ENCODE assay signal across 1 cellular context in genomic region chr2:55617160-55618024, GRCh38.
A peak's percentile ranks its signal among the peaks of the same experiment; 100 is the strongest.
TF ChIP-seq lines count a peak whose summit lies in the region.

TSS of gene PPP4R3B (minus strand) at chr2:55617622. CDS start at chr2:55617285, 337 bp downstream.

TF ChIP-seq in A549, 52 proteins besides CTCF, POLR2A, EP300 and RAD21 (continued from another document):
- TF ChIP-seq, protein P1, sequence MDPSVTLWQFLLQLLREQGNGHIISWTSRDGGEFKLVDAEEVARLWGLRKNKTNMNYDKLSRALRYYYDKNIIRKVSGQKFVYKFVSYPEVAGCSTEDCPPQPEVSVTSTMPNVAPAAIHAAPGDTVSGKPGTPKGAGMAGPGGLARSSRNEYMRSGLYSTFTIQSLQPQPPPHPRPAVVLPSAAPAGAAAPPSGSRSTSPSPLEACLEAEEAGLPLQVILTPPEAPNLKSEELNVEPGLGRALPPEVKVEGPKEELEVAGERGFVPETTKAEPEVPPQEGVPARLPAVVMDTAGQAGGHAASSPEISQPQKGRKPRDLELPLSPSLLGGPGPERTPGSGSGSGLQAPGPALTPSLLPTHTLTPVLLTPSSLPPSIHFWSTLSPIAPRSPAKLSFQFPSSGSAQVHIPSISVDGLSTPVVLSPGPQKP (IDR thresholded peaks at IDR 0.05; ENCODE audit: low read depth, low read length): no peak
- TF ChIP-seq, protein P2, sequence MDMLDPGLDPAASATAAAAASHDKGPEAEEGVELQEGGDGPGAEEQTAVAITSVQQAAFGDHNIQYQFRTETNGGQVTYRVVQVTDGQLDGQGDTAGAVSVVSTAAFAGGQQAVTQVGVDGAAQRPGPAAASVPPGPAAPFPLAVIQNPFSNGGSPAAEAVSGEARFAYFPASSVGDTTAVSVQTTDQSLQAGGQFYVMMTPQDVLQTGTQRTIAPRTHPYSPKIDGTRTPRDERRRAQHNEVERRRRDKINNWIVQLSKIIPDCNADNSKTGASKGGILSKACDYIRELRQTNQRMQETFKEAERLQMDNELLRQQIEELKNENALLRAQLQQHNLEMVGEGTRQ (IDR thresholded peaks at IDR 0.05): no peak
- TF ChIP-seq FOSB (CRISPR knock-in tag; IDR thresholded peaks at IDR 0.05) (no peak), PBX3 (IDR thresholded peaks at IDR 0.05) (0 out of 2 replicates have a peak, but pooled peaks have one; percentile 42), HEYL (CRISPR knock-in tag; IDR thresholded peaks at IDR 0.05) (no peak), RFX5 (IDR thresholded peaks at IDR 0.05) (no peak), HOXB5 (CRISPR knock-in tag; IDR thresholded peaks at IDR 0.05) (no peak), MAX (IDR thresholded peaks at IDR 0.05) (peak; percentile 99), MAFK (IDR thresholded peaks at IDR 0.05; ENCODE audit: partially characterized antibody) (no peak), NFE2L2 (conservative IDR thresholded peaks at IDR 0.05; ENCODE audit: low read length) (no peak), BHLHE40 (IDR thresholded peaks at IDR 0.05; ENCODE audit: low read depth, low read length) (peak; percentile 74), TFCP2L1 (CRISPR knock-in tag; IDR thresholded peaks at IDR 0.05) (peak; percentile 9; the same call in 1 of the 2 replicates), CEBPB (IDR thresholded peaks at IDR 0.05) (no peak), PHF8 (IDR thresholded peaks at IDR 0.05; ENCODE audit: borderline replicate concordance, low read depth) (peak; percentile 93), MAZ (IDR thresholded peaks at IDR 0.05; ENCODE audit: borderline replicate concordance, low read depth, low read length) (no peak), FOXS1 (CRISPR knock-in tag; IDR thresholded peaks at IDR 0.05) (no peak), JUN (IDR thresholded peaks at IDR 0.05) (peak; percentile 90 to 98; a peak in 4 of 5 replicates), CBX8 (IDR thresholded peaks at IDR 0.05) (no peak), CBX2 (IDR thresholded peaks at IDR 0.05; ENCODE audit: borderline replicate concordance, low read depth) (no peak), RCOR1 (IDR thresholded peaks at IDR 0.05; ENCODE audit: low read depth, low read length) (no peak), ESRRA (IDR thresholded peaks at IDR 0.05; ENCODE audit: borderline replicate concordance, low read length) (no peak), MYC (IDR thresholded peaks at IDR 0.05; ENCODE audit: borderline replicate concordance, low read length) (peak; percentile 97), ZFP36 (IDR thresholded peaks at IDR 0.05; ENCODE audit: borderline replicate concordance, partially characterized antibody) (no peak), KDM5A (IDR thresholded peaks at IDR 0.05) (peak; percentile 76), HDAC2 (IDR thresholded peaks at IDR 0.05) (no peak), EHF (CRISPR knock-in tag; IDR thresholded peaks at IDR 0.05) (no peak)
- TF ChIP-seq, protein P3, sequence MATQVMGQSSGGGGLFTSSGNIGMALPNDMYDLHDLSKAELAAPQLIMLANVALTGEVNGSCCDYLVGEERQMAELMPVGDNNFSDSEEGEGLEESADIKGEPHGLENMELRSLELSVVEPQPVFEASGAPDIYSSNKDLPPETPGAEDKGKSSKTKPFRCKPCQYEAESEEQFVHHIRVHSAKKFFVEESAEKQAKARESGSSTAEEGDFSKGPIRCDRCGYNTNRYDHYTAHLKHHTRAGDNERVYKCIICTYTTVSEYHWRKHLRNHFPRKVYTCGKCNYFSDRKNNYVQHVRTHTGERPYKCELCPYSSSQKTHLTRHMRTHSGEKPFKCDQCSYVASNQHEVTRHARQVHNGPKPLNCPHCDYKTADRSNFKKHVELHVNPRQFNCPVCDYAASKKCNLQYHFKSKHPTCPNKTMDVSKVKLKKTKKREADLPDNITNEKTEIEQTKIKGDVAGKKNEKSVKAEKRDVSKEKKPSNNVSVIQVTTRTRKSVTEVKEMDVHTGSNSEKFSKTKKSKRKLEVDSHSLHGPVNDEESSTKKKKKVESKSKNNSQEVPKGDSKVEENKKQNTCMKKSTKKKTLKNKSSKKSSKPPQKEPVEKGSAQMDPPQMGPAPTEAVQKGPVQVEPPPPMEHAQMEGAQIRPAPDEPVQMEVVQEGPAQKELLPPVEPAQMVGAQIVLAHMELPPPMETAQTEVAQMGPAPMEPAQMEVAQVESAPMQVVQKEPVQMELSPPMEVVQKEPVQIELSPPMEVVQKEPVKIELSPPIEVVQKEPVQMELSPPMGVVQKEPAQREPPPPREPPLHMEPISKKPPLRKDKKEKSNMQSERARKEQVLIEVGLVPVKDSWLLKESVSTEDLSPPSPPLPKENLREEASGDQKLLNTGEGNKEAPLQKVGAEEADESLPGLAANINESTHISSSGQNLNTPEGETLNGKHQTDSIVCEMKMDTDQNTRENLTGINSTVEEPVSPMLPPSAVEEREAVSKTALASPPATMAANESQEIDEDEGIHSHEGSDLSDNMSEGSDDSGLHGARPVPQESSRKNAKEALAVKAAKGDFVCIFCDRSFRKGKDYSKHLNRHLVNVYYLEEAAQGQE (IDR thresholded peaks at IDR 0.05): peak; percentile 100
- TF ChIP-seq, protein P4, sequence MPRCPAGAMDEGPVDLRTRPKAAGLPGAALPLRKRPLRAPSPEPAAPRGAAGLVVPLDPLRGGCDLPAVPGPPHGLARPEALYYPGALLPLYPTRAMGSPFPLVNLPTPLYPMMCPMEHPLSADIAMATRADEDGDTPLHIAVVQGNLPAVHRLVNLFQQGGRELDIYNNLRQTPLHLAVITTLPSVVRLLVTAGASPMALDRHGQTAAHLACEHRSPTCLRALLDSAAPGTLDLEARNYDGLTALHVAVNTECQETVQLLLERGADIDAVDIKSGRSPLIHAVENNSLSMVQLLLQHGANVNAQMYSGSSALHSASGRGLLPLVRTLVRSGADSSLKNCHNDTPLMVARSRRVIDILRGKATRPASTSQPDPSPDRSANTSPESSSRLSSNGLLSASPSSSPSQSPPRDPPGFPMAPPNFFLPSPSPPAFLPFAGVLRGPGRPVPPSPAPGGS (IDR thresholded peaks at IDR 0.05): peak; percentile 74; the same call in 1 of the 3 replicates
